ENCODE assay signal across 31 cellular contexts in genomic region chr16:85664580-85665372, GRCh38. TPM values are rescaled to one million over a fixed set of nuclear protein-coding genes. Genes with fewer than 3 reads are reported as not detected.
DNase-seq lines count a peak whose midpoint lies in the region; ATAC-seq, FAIRE-seq and TF ChIP-seq lines count a peak whose summit lies in the region.
"Had no signal": no experiment of that assay in that cellular context is flagged by ENCODE, and none has a peak within 500 bp of the region (broad histone marks: within the 10 kb centered on the region; RNA-seq: fewer than 3 reads in every experiment).

No MANE protein-coding gene starts in this region.

- H3K9me3 Mint-ChIP-seq in activated naive CD8-positive, alpha-beta T cell treated with anti-CD3 and anti-CD28 coated beads, Interleukin-2, amount 50 U/mL, for 24 hours = no peaks in the 10 kb centered on the region
- H3K9me3 Mint-ChIP-seq in activated naive CD8-positive, alpha-beta T cell treated with anti-CD3 and anti-CD28 coated beads for 36 hours = no peaks in the 10 kb centered on the region
- H3K9me3 Mint-ChIP-seq in stimulated activated naive B cell treated with anti-CD40 and anti-IgM and Interleukin-4, amounts not matched to agents 10 μg/mL and 1 μg/mL and 100 μg/mL, for 72 hours = no peaks in the 10 kb centered on the region
- H3K9me3 Mint-ChIP-seq: activated naive CD4-positive, alpha-beta T cell treated with anti-CD3 and anti-CD28 coated beads, Interleukin-2, amount 50 U/mL, for 24 hours; activated T-helper 2 cell treated with anti-CD3 and anti-CD28 coated beads, Interferon-gamma antibody, Interleukin-2, Interleukin-4, amounts not matched to agents 10 μg/mL and 5 μg/mL and 100 μg/mL, durations not matched to agents 14 hours and 24 hours and 36 hours; CD4-positive, CD25-positive, alpha-beta regulatory T cell; mesothelial cell of epicardium; naive thymus-derived CD4-positive, alpha-beta T cell had no signal

- H3K4ac ChIP-seq in H1 (replicated peaks; ENCODE audit: insufficient read length, low read depth, low read length) = no peak overlapping the region

- peaks cover 10 to 37% of the 10 kb centered on the region in 2 experiments for H4K20me1 ChIP-seq in H1 (replicated peaks in 1 of 2; ENCODE audit: control insufficient read depth in 1 of 2, insufficient read depth in 2 of 2, low read length in 2 of 2)

- H3K23me2 ChIP-seq in H1 (ENCODE audit: low read depth, low read length) = no peaks in the 10 kb centered on the region

- ATAC-seq in activated naive CD8-positive, alpha-beta T cell treated with anti-CD3 and anti-CD28 coated beads, Interleukin-2, amount 50 U/mL, for 24 hours = no peak
- ATAC-seq in stimulated activated naive B cell treated with anti-CD40 and anti-IgM and Interleukin-4, amounts not matched to agents 10 μg/mL and 1 μg/mL and 100 μg/mL, for 72 hours (replicated peaks) = no peak
- ATAC-seq: A549; activated CD8-positive, alpha-beta T cell treated with anti-CD3 and anti-CD28 coated beads, Interleukin-2, amount 10 ng/mL, durations not matched to agents 7 days and 5 days; naive thymus-derived CD4-positive, alpha-beta T cell had no signal

- POLR2A ChIA-PET in H1 (lab: Charles Lee; ENCODE audit: partially characterized antibody) = interaction anchor here (1.3 kb wide), 1 partner anchor 9 kb away, joined by 4 read pairs; no protein-coding TSS in a partner anchor

- no peaks in the 10 kb centered on the region for H3K27me3 ChIP-seq in H1 (replicated peaks in 1 of 4; ENCODE audit: control insufficient read depth in 3 of 4, extremely low read depth in 1 of 4, insufficient read depth in 3 of 4, low read length in 3 of 4)
- no peaks in the 10 kb centered on the region for H3K27me3 ChIP-seq in esophagus muscularis mucosa
- H3K27me3 ChIP-seq: SJCRH30 had no signal

- H3K4me3 Mint-ChIP-seq in activated naive CD8-positive, alpha-beta T cell treated with anti-CD3 and anti-CD28 coated beads, Interleukin-2, amount 50 U/mL, for 24 hours = no peak overlapping the region
- no peak overlapping the region for H3K4me3 Mint-ChIP-seq in activated naive CD8-positive, alpha-beta T cell treated with anti-CD3 and anti-CD28 coated beads for 36 hours
- no peak overlapping the region for H3K4me3 Mint-ChIP-seq in stimulated activated naive B cell treated with anti-CD40 and anti-IgM and Interleukin-4, amounts not matched to agents 10 μg/mL and 1 μg/mL and 100 μg/mL, for 72 hours
- H3K4me3 Mint-ChIP-seq: activated CD8-positive, alpha-beta T cell treated with anti-CD3 and anti-CD28 coated beads, Interleukin-2, amount 10 ng/mL, durations not matched to agents 7 days and 5 days; activated naive CD4-positive, alpha-beta T cell treated with anti-CD3 and anti-CD28 coated beads, Interleukin-2, amount 50 U/mL, for 24 hours; CD4-positive, CD25-positive, alpha-beta regulatory T cell; mesothelial cell of epicardium; naive thymus-derived CD4-positive, alpha-beta T cell had no signal

- no peak overlapping the region for H4K91ac ChIP-seq in H1 (replicated peaks; ENCODE audit: insufficient read length, low read length)

- 92% methylated on average over 27 of the region's 27 CpGs; no CpG with 5 or more reads in 1 of the 2 experiments for WGBS in H1 (ENCODE audit: extremely low coverage in 1 of 2, insufficient coverage in 1 of 2, insufficient read length in 1 of 2, insufficient replicate concordance in 2 of 2, low coverage in 1 of 2, low lambda C conversion rate in 2 of 2, missing lambda C conversion rate in 1 of 2), 2 experiments
- whole genome bisulfite sequencing in esophagus muscularis mucosa = 91% methylated on average over 27 of the region's 27 CpGs

- TF ChIP-seq CTCF in H1 (IDR thresholded peaks at IDR 0.05; ENCODE audit: control extremely low read depth in 1 of 3, insufficient read depth in 1 of 3, low read depth in 1 of 3, low read length in 3 of 3) = no peak
- no peak for TF ChIP-seq CTCF in esophagus muscularis mucosa (IDR thresholded peaks at IDR 0.05)

- H3K36me3 ChIP-seq in H1 (ENCODE audit: control insufficient read depth in 2 of 4, insufficient read depth in 4 of 4, low read length in 3 of 4) (peaks cover 51 to 91% (median 77%) of the 10 kb centered on the region in 4 experiments), esophagus muscularis mucosa (peaks cover 77 to 96% (median 94%) of the 10 kb centered on the region in 4 donors)

- H3K18ac ChIP-seq in H1 (ENCODE audit: extremely low read depth, low read length) = no peak overlapping the region

- H4K5ac ChIP-seq in H1 (ENCODE audit: insufficient read length, low read depth, low read length) = no peak overlapping the region

- no peak overlapping the region for H2BK120ac ChIP-seq in H1 (replicated peaks; ENCODE audit: low read depth, low read length)

- H2BK15ac ChIP-seq in H1 (ENCODE audit: low read length) = no peak overlapping the region

- peak overlapping the region; percentile 44 for H3K27ac Mint-ChIP-seq in activated naive CD8-positive, alpha-beta T cell treated with anti-CD3 and anti-CD28 coated beads, Interleukin-2, amount 50 U/mL, for 24 hours
- no peak overlapping the region for H3K27ac Mint-ChIP-seq in activated naive CD8-positive, alpha-beta T cell treated with anti-CD3 and anti-CD28 coated beads for 36 hours
- peak overlapping the region; percentile 5 for H3K27ac Mint-ChIP-seq in stimulated activated naive B cell treated with anti-CD40 and anti-IgM and Interleukin-4, amounts not matched to agents 10 μg/mL and 1 μg/mL and 100 μg/mL, for 72 hours
- H3K27ac Mint-ChIP-seq: activated CD8-positive, alpha-beta T cell treated with anti-CD3 and anti-CD28 coated beads, Interleukin-2, amount 10 ng/mL, durations not matched to agents 7 days and 5 days; activated naive CD4-positive, alpha-beta T cell treated with anti-CD3 and anti-CD28 coated beads, Interleukin-2, amount 50 U/mL, for 24 hours; activated T-helper 2 cell treated with anti-CD3 and anti-CD28 coated beads, Interferon-gamma antibody, Interleukin-2, Interleukin-4, amounts not matched to agents 10 μg/mL and 5 μg/mL and 100 μg/mL, durations not matched to agents 14 hours and 24 hours and 36 hours; mesothelial cell of epicardium had no signal

- DNase-seq in activated naive CD8-positive, alpha-beta T cell treated with anti-CD3 and anti-CD28 coated beads, Interleukin-2, amount 50 U/mL, for 24 hours = no peak
- DNase-seq in activated naive CD8-positive, alpha-beta T cell treated with anti-CD3 and anti-CD28 coated beads for 36 hours = no peak
- DNase-seq in H1 (ENCODE audit: low read depth in 1 of 2, low spot score in 2 of 2) (no peak), myocyte (ENCODE audit: low read depth) (peak; percentile 74), ureter (ENCODE audit: low spot score) (no peak), esophagus muscularis mucosa (ENCODE audit: extremely low spot score) (no peak), hepatic stellate cell (ENCODE audit: low spot score) (no peak)
- DNase-seq in stimulated activated naive B cell treated with anti-CD40 and anti-IgM and Interleukin-4, amounts not matched to agents 10 μg/mL and 1 μg/mL and 100 μg/mL, for 72 hours = no peak
- DNase-seq: activated CD8-positive, alpha-beta T cell treated with anti-CD3 and anti-CD28 coated beads, Interleukin-2, amount 10 ng/mL, durations not matched to agents 7 days and 5 days; anterior cingulate cortex; CD4-positive, CD25-positive, alpha-beta regulatory T cell; GOT3; KG1; MM.1S; naive thymus-derived CD4-positive, alpha-beta T cell; NCI-H1417 treated with DMSO at 0.1 percent for 48 hours; NCI-H2081 treated with DMSO at 0.1 percent for 48 hours; NCI-H774; stimulated activated naive CD4-positive, alpha-beta T cell treated with Interleukin-2 at 50 U/mL for 16 hours; T-helper 9 cell had no signal

- no peak; a peak in 1 of 3 replicates for TF ChIP-seq POLR2A in H1 (IDR thresholded peaks at IDR 0.05; ENCODE audit: control extremely low read depth in 1 of 2, low read depth in 2 of 2, low read length in 2 of 2)
- no peak for TF ChIP-seq POLR2A in esophagus muscularis mucosa (IDR thresholded peaks at IDR 0.05; ENCODE audit: low read depth)

- no peak overlapping the region for H3K23ac ChIP-seq in H1 (ENCODE audit: insufficient read length)

- H2AFZ ChIP-seq in H1 (ENCODE audit: low read length) = no peak overlapping the region

- no peak overlapping the region for H3K27ac ChIP-seq in H1 (ENCODE audit: low read depth, low read length)
- no peak overlapping the region for H3K27ac ChIP-seq in esophagus muscularis mucosa (replicated peaks in 1 of 4)
- H3K27ac ChIP-seq: A549, left ventricle myocardium inferior, SJCRH30, skin epidermis had no signal

- TF ChIP-seq RAD21 in H1 (IDR thresholded peaks at IDR 0.05 in 1 of 2, conservative IDR thresholded peaks at IDR 0.05 in 1 of 2; ENCODE audit: low read depth in 2 of 2, low read length in 2 of 2) = no peak

- no peak overlapping the region for H3K56ac ChIP-seq in H1 (replicated peaks; ENCODE audit: insufficient read length, low read depth, low read length)

- intact Hi-C loops in esophagus muscularis mucosa (cut with DNase I) = no loop called here

- H3K4me3 ChIP-seq in H1 (ENCODE audit: extremely low read depth in 1 of 4, insufficient read depth in 2 of 4, low read depth in 3 of 4, low read length in 4 of 4) (no peak overlapping the region), esophagus muscularis mucosa (no peak overlapping the region)
- H3K4me3 ChIP-seq: A549, left ventricle myocardium inferior, SJCRH30, skin epidermis had no signal

- no peaks in the 10 kb centered on the region; a peak in 1 of 7 replicates for H3K4me1 ChIP-seq in H1 (replicated peaks in 1 of 4; ENCODE audit: control insufficient read depth in 3 of 4, insufficient read depth in 4 of 4, low read length in 3 of 4)
- peaks cover 5 to 8% (median 7%) of the 10 kb centered on the region in 4 donors for H3K4me1 ChIP-seq in esophagus muscularis mucosa
- H3K4me1 ChIP-seq: A549, SJCRH30 had no signal

- peaks cover 3% of the 10 kb centered on the region for H3K79me1 ChIP-seq in H1 (ENCODE audit: low read depth, low read length)

- H3K79me2 ChIP-seq in H1 (ENCODE audit: control insufficient read depth in 1 of 2, insufficient read depth in 2 of 2, low read length in 2 of 2) = no peaks in the 10 kb centered on the region

- no peak overlapping the region for H2AK5ac ChIP-seq in H1 (ENCODE audit: low read depth, low read length)

- no peaks in the 10 kb centered on the region for H3K4me1 Mint-ChIP-seq in activated naive CD8-positive, alpha-beta T cell treated with anti-CD3 and anti-CD28 coated beads, Interleukin-2, amount 50 U/mL, for 24 hours
- H3K4me1 Mint-ChIP-seq in activated naive CD8-positive, alpha-beta T cell treated with anti-CD3 and anti-CD28 coated beads for 36 hours = peaks cover 1% of the 10 kb centered on the region
- peaks cover 2 to 4% of the 10 kb centered on the region in 2 donors for H3K4me1 Mint-ChIP-seq in stimulated activated naive B cell treated with anti-CD40 and anti-IgM and Interleukin-4, amounts not matched to agents 10 μg/mL and 1 μg/mL and 100 μg/mL, for 72 hours
- H3K4me1 Mint-ChIP-seq: activated naive CD4-positive, alpha-beta T cell treated with anti-CD3 and anti-CD28 coated beads, Interleukin-2, amount 50 U/mL, for 24 hours had no signal

- no peak overlapping the region for H3K9ac ChIP-seq in H1 (replicated peaks in 1 of 4; ENCODE audit: extremely low read depth in 1 of 4, low read depth in 3 of 4, low read length in 3 of 4)

- TF ChIP-seq EP300 in H1 (IDR thresholded peaks at IDR 0.05; ENCODE audit: borderline replicate concordance in 1 of 2, low read depth in 2 of 2, low read length in 2 of 2) = no peak
- no peak for TF ChIP-seq EP300 in esophagus muscularis mucosa (IDR thresholded peaks at IDR 0.05)

- H3K9me3 ChIP-seq in H1 (ENCODE audit: insufficient read depth in 2 of 2, low read depth in 1 of 2, low read length in 1 of 2) (no peaks in the 10 kb centered on the region), esophagus muscularis mucosa (no peaks in the 10 kb centered on the region)
- H3K9me3 ChIP-seq: A549, left ventricle myocardium inferior, SJCRH30 had no signal

- no peak overlapping the region; the same call in 1 of the 2 replicates for H2BK5ac ChIP-seq in H1 (ENCODE audit: low read depth, low read length)

- peaks cover 17% of the 10 kb centered on the region for H3K36me3 Mint-ChIP-seq in activated naive CD8-positive, alpha-beta T cell treated with anti-CD3 and anti-CD28 coated beads, Interleukin-2, amount 50 U/mL, for 24 hours (ENCODE audit: low read depth)
- peaks cover 3% of the 10 kb centered on the region for H3K36me3 Mint-ChIP-seq in activated naive CD8-positive, alpha-beta T cell treated with anti-CD3 and anti-CD28 coated beads for 36 hours
- H3K36me3 Mint-ChIP-seq in stimulated activated naive B cell treated with anti-CD40 and anti-IgM and Interleukin-4, amounts not matched to agents 10 μg/mL and 1 μg/mL and 100 μg/mL, for 72 hours = peaks cover 34 to 58% of the 10 kb centered on the region in 2 donors

- no peak overlapping the region for H3K14ac ChIP-seq in H1 (ENCODE audit: insufficient read length)

- no peak overlapping the region for H3K4me2 ChIP-seq in H1 (ENCODE audit: insufficient read depth in 1 of 2, low read depth in 2 of 2, low read length in 2 of 2)
- H3K4me2 ChIP-seq: A549 had no signal

- CTCF ChIA-PET in H1 (lab: Charles Lee; ENCODE audit: partially characterized antibody) = interaction anchor here (16.9 kb wide), 1 partner anchor 14 kb away, joined by 248 read pairs; no protein-coding TSS in a partner anchor

- no peak overlapping the region for H2BK20ac ChIP-seq in H1 (ENCODE audit: low read length)

- no peak for FAIRE-seq in H1 (lab: Jason Lieb, UNC)
- FAIRE-seq: A549, bronchial epithelial cell, D721Med, HTR-8/SVneo, RCC 7860 had no signal

- no peaks in the 10 kb centered on the region for H3K27me3 Mint-ChIP-seq in activated naive CD8-positive, alpha-beta T cell treated with anti-CD3 and anti-CD28 coated beads, Interleukin-2, amount 50 U/mL, for 24 hours
- H3K27me3 Mint-ChIP-seq in activated naive CD8-positive, alpha-beta T cell treated with anti-CD3 and anti-CD28 coated beads for 36 hours = no peaks in the 10 kb centered on the region
- no peaks in the 10 kb centered on the region for H3K27me3 Mint-ChIP-seq in stimulated activated naive B cell treated with anti-CD40 and anti-IgM and Interleukin-4, amounts not matched to agents 10 μg/mL and 1 μg/mL and 100 μg/mL, for 72 hours
- H3K27me3 Mint-ChIP-seq: activated naive CD4-positive, alpha-beta T cell treated with anti-CD3 and anti-CD28 coated beads, Interleukin-2, amount 50 U/mL, for 24 hours; CD4-positive, CD25-positive, alpha-beta regulatory T cell; naive thymus-derived CD4-positive, alpha-beta T cell had no signal

- peak overlapping the region; percentile 57; the same call in 1 of the 2 replicates for H4K8ac ChIP-seq in H1 (ENCODE audit: extremely low read depth, insufficient read depth, low read length)

- H2BK12ac ChIP-seq in H1 (ENCODE audit: low read depth, low read length) = no peak overlapping the region

RNA-seq across cellular contexts. Expression of gene GINS2, which starts 24.0 kb away (rescaled TPM):
- 10 to 100 TPM; 71.5 to 74.1 TPM for total RNA-seq in activated naive CD8-positive, alpha-beta T cell treated with anti-CD3 and anti-CD28 coated beads for 36 hours
- total RNA-seq in H1 (2021; fragmentation: NEBNext Ultra II Directional; extraction: Animal tissue kit (Norgen Biotek cat#: 25700)) = 51.4 and 59.1 TPM in 2 replicates
- 22.5 and 29.4 TPM in 2 replicates for polyA plus RNA-seq in H1 (2011; rRNA removed)
- 31.5 TPM for polyA plus RNA-seq in H1 (2011; cell fraction: cytosol; rRNA removed)
- polyA plus RNA-seq in H1 (2011; cell fraction: nucleus; rRNA removed) = 18.3 TPM
- 34.6 to 46.9 TPM (median 38.3 TPM) in 4 replicates for polyA plus RNA-seq in H1 (2012, experiment 1 of 2)
- polyA plus RNA-seq in H1 (2012, experiment 2 of 2) = 17.0 TPM
- 28.2 TPM for polyA plus RNA-seq in H1 (2013, experiment 1 of 2)
- 28.2 TPM for polyA plus RNA-seq in H1 (2013, experiment 2 of 2)
- 24.8 and 29.1 TPM in 2 replicates for polyA minus RNA-seq in H1 (2011; rRNA and poly(A)+ RNA removed)
- polyA minus RNA-seq in H1 (2011; cell fraction: cytosol; rRNA and poly(A)+ RNA removed) = 14.1 TPM
- polyA minus RNA-seq in H1 (2011; cell fraction: nucleus; rRNA and poly(A)+ RNA removed) = 18.6 TPM
- total RNA-seq in myocyte (0.88 and 2.9 TPM in 2 replicates), ureter (2.6 TPM), esophagus muscularis mucosa (under 1 TPM in 2 of 4 donors, not detected in 2; 0.17 to 0.84 TPM)
- 1.1 TPM for polyA plus RNA-seq in myocyte (2012)

RNA-seq across cellular contexts. Expression of gene GSE1, which starts 51.7 kb away (rescaled TPM):
- 10 to 100 TPM; 25.1 to 27.6 TPM for total RNA-seq in activated naive CD8-positive, alpha-beta T cell treated with anti-CD3 and anti-CD28 coated beads for 36 hours
- 65.6 and 66.2 TPM in 2 replicates for total RNA-seq in H1 (2021; fragmentation: NEBNext Ultra II Directional; extraction: Animal tissue kit (Norgen Biotek cat#: 25700))
- 26.0 and 40.0 TPM in 2 replicates for polyA plus RNA-seq in H1 (2011; rRNA removed)
- 26.5 TPM for polyA plus RNA-seq in H1 (2011; cell fraction: cytosol; rRNA removed)
- 123 TPM for polyA plus RNA-seq in H1 (2011; cell fraction: nucleus; rRNA removed)
- polyA plus RNA-seq in H1 (2012, experiment 1 of 2) = 42.4 to 51.0 TPM (median 44.8 TPM) in 4 replicates
- polyA plus RNA-seq in H1 (2012, experiment 2 of 2) = 18.4 TPM
- polyA plus RNA-seq in H1 (2013, experiment 1 of 2) = 30.0 TPM
- polyA plus RNA-seq in H1 (2013, experiment 2 of 2) = 30.1 TPM
- 35.8 and 37.6 TPM in 2 replicates for polyA minus RNA-seq in H1 (2011; rRNA and poly(A)+ RNA removed)
- 76.6 TPM for polyA minus RNA-seq in H1 (2011; cell fraction: cytosol; rRNA and poly(A)+ RNA removed)
- 93.7 TPM for polyA minus RNA-seq in H1 (2011; cell fraction: nucleus; rRNA and poly(A)+ RNA removed)
- total RNA-seq in myocyte (37.4 and 51.1 TPM in 2 replicates), ureter (49.8 TPM), esophagus muscularis mucosa (10 to 100 TPM; 45.4 to 79.4 (median 49.5) TPM)
- polyA plus RNA-seq in myocyte (2012) = 17.4 TPM

Comparison
In these comparisons a context has a peak if more than half of its experiments do, and no peak if none do; other contexts are left out.
1. RNA of gene GINS2, which starts 24.0 kb away (total RNA-seq): 71.5 to 74.1 TPM in activated naive CD8-positive, alpha-beta T cell treated with anti-CD3 and anti-CD28 coated beads for 36 hours and 51.4 to 59.1 TPM in H1; 2.6 TPM in ureter (single experiment), 0.88 to 2.9 TPM in myocyte and 0.17 to 0.84 TPM in esophagus muscularis mucosa; every median in the first group is over 10 times any median in the second.